18 cellular contexts compared by ENCODE assay signal in genomic region chr12:106062693-106063092, GRCh38.
DNase-seq lines count a peak whose midpoint lies in the region; ATAC-seq, FAIRE-seq and TF ChIP-seq lines count a peak whose summit lies in the region.
"Had no signal": no experiment of that assay in that cellular context is flagged by ENCODE, and none has a peak within 500 bp of the region (broad histone marks: within the 10 kb centered on the region; RNA-seq: fewer than 3 reads in every experiment).

No MANE protein-coding gene starts in this region.

- 52 to 68% methylated on average over 5 of the region's 5 CpGs for WGBS in heart right ventricle, 2 donors

- CTCF ChIA-PET in Panc1 (lab: Charles Lee), result no interaction called here
- CTCF ChIA-PET in endothelial cell of umbilical vein (lab: Charles Lee), result interaction anchor here (1.0 to 1.3 kb wide), 2 partner anchors 8 to 642 kb away, joined by 3 to 4 read pairs; no protein-coding TSS in a partner anchor

- no peak for DNase-seq in heart right ventricle
- no peak for DNase-seq in Right ventricle myocardium superior
- DNase-seq in Panc1 (ENCODE audit: low read depth, low spot score), result no peak
- DNase-seq in endothelial cell of umbilical vein (ENCODE audit: low read depth, low spot score), result peak; percentile 42
- no peak for DNase-seq in activated gamma-delta T cell treated with Interleukin-2 at 50 U/mL for 16 hours
- DNase-seq in iPS-NIHi7 (ENCODE audit: extremely low spot score), result no peak
- DNase-seq in NCI-H774 (lab: John Stamatoyannopoulos, UW), result no peak
- DNase-seq: DND-41, KG1, NCI-H1048, NCI-H446, Peyer's patch, SHP77 treated with DMSO at 0.1 percent for 48 hours had no signal

- intact Hi-C loops in heart right ventricle (cut with DNase I) (loop anchor here in 1 of 10 donors (10.0 kb wide), 1 partner anchor 78 kb away; no protein-coding TSS in a partner anchor), Right ventricle myocardium superior (cut with DNase I) (no loop called here), Panc1 (cut with micrococcal nuclease; ENCODE audit: unreplicated experiment) (no loop called here), endothelial cell of umbilical vein (cut with micrococcal nuclease) (loop anchor here (5.0 kb wide), 1 partner anchor 40 kb away; no protein-coding TSS in a partner anchor)

- TF ChIP-seq CTCF in heart right ventricle (IDR thresholded peaks at IDR 0.05) (no peak), Panc1 (IDR thresholded peaks at IDR 0.05) (no peak), endothelial cell of umbilical vein (IDR thresholded peaks at IDR 0.05; ENCODE audit: extremely low read depth in 1 of 2, insufficient read depth in 1 of 2, low read depth in 1 of 2, low read length in 2 of 2) (no peak)

- H3K27ac ChIP-seq in heart right ventricle (peak overlapping the region in 5 of 10 donors; percentile 11 to 45 (median 33)), Panc1 (ENCODE audit: low read length) (peak overlapping the region; percentile 36; the same call in 1 of the 2 replicates), endothelial cell of umbilical vein (ENCODE audit: insufficient read depth, low read depth, low read length) (no peak overlapping the region)
- H3K27ac ChIP-seq: A549, Peyer's patch had no signal

- H3K4me2 ChIP-seq in endothelial cell of umbilical vein (ENCODE audit: insufficient read depth, low read length), result peak overlapping the region; percentile 37
- H3K4me2 ChIP-seq: A549 had no signal

- peaks cover 0 to 31% (median 16%) of the 10 kb centered on the region in 9 donors for H3K36me3 ChIP-seq in heart right ventricle
- H3K36me3 ChIP-seq in Panc1 (ENCODE audit: control insufficient read depth, insufficient read depth, low read length), result peaks cover 3% of the 10 kb centered on the region; the same call in 1 of the 2 replicates
- H3K36me3 ChIP-seq in endothelial cell of umbilical vein (ENCODE audit: control insufficient read depth in 2 of 2, extremely low read depth in 1 of 2, insufficient read depth in 2 of 2, low read length in 2 of 2), result peaks cover 0 to 19% of the 10 kb centered on the region in 2 experiments
- H3K36me3 ChIP-seq: Peyer's patch had no signal

- H3K79me2 ChIP-seq in endothelial cell of umbilical vein (ENCODE audit: control insufficient read depth, insufficient read depth, low read length), result no peaks in the 10 kb centered on the region

- ATAC-seq in heart right ventricle, result peak in 5 of 8 donors; percentile 11 to 41 (median 19)
- no peak for ATAC-seq in Right ventricle myocardium superior (ENCODE audit: poor library complexity)
- ATAC-seq in Panc1, result no peak
- no peak for ATAC-seq in HG03039 (IDR thresholded peaks at IDR 0.05; ENCODE audit: unreplicated experiment)
- ATAC-seq: A549, HepG2 had no signal

- H3K27me3 ChIP-seq in heart right ventricle, result no peaks in the 10 kb centered on the region
- H3K27me3 ChIP-seq in Panc1 (ENCODE audit: control insufficient read depth, insufficient read depth, low read length), result no peaks in the 10 kb centered on the region
- H3K27me3 ChIP-seq in endothelial cell of umbilical vein (ENCODE audit: control insufficient read depth in 2 of 2, insufficient read depth in 2 of 2, low read length in 2 of 2), result no peaks in the 10 kb centered on the region
- H3K27me3 ChIP-seq: Peyer's patch had no signal

- no peak overlapping the region for H3K9ac ChIP-seq in endothelial cell of umbilical vein (replicated peaks; ENCODE audit: extremely low read depth, insufficient read depth, low read length)

- no peak overlapping the region for H2AFZ ChIP-seq in endothelial cell of umbilical vein (ENCODE audit: low read depth, low read length)

- H3K4me3 ChIP-seq in heart right ventricle (no peak overlapping the region), Panc1 (ENCODE audit: low read depth in 2 of 2, low read length in 2 of 2) (no peak overlapping the region), endothelial cell of umbilical vein (replicated peaks in 1 of 3; ENCODE audit: insufficient read depth in 1 of 3, low read depth in 1 of 3, low read length in 3 of 3) (no peak overlapping the region)
- H3K4me3 ChIP-seq: A549, Peyer's patch had no signal

- dilution Hi-C loops in endothelial cell of umbilical vein (cut with MboI; ENCODE audit: extremely low pct_ligation_motif_present, low sequenced_read_pairs), result no loop called here

- no peaks in the 10 kb centered on the region for H3K9me3 ChIP-seq in heart right ventricle
- no peaks in the 10 kb centered on the region for H3K9me3 ChIP-seq in Panc1 (ENCODE audit: control insufficient read depth, insufficient read depth, low read depth, low read length)
- no peaks in the 10 kb centered on the region for H3K9me3 ChIP-seq in endothelial cell of umbilical vein (replicated peaks; ENCODE audit: control insufficient read depth, insufficient read depth, low read length)
- H3K9me3 ChIP-seq: A549, Peyer's patch had no signal

- H3K4me1 ChIP-seq in heart right ventricle (peaks cover 0 to 57% (median 36%) of the 10 kb centered on the region in 9 donors), Panc1 (ENCODE audit: control insufficient read depth, insufficient read depth, low read length) (peaks cover 3% of the 10 kb centered on the region), endothelial cell of umbilical vein (ENCODE audit: control insufficient read depth, extremely low read depth, insufficient read depth, low read length) (peaks cover 47% of the 10 kb centered on the region)
- H3K4me1 ChIP-seq: Peyer's patch had no signal

- peak; percentile 72 for FAIRE-seq in endothelial cell of umbilical vein (lab: Jason Lieb, UNC)
- FAIRE-seq: A549, GM12892, H1, HepG2 had no signal

- in situ Hi-C loops in Panc1 (cut with HindIII; ENCODE audit: low pct_unique_long_range_greater_than_20kb, low sequenced_read_pairs), result no loop called here

- H3K9me1 ChIP-seq in endothelial cell of umbilical vein (replicated peaks; ENCODE audit: control insufficient read depth, extremely low read depth, insufficient read depth, low read length), result no peaks in the 10 kb centered on the region

- BruUV-seq in Panc1 (replicated peaks; lab: Mats Ljungman, UMichigan) (no TSS peak), endothelial cell of umbilical vein (replicated peaks; lab: Mats Ljungman, UMichigan) (no TSS peak)

- no peaks in the 10 kb centered on the region for H4K20me1 ChIP-seq in endothelial cell of umbilical vein (replicated peaks; ENCODE audit: control insufficient read depth, extremely low read depth, insufficient read depth, low read length)

- POLR2A ChIA-PET in Panc1 (lab: Charles Lee), result no interaction called here
- POLR2A ChIA-PET in endothelial cell of umbilical vein (lab: Charles Lee), result no interaction called here

- no peak for TF ChIP-seq POLR2A in endothelial cell of umbilical vein (IDR thresholded peaks at IDR 0.05; ENCODE audit: low read depth, low read length)

TF ChIP-seq in endothelial cell of umbilical vein, 7 proteins besides CTCF, POLR2A, EP300 and RAD21:
- TF ChIP-seq JUN (IDR thresholded peaks at IDR 0.05; ENCODE audit: borderline replicate concordance, insufficient read depth, insufficient read length, low read depth), result no peak
- peak; percentile 46 for TF ChIP-seq POLR2AphosphoS5 (IDR thresholded peaks at IDR 0.05; ENCODE audit: insufficient read depth, low read depth, low read length)
- TF ChIP-seq GATA2 (IDR thresholded peaks at IDR 0.05; ENCODE audit: insufficient read depth, insufficient read length, low read depth, low read length), result peak; percentile 99
- TF ChIP-seq FOS (IDR thresholded peaks at IDR 0.05; ENCODE audit: borderline replicate concordance, insufficient read depth, low read length), result peak; percentile 55

Comparison
In these comparisons a context has a peak if more than half of its experiments do, and no peak if none do; other contexts are left out.
1. ATAC-seq: peak in heart right ventricle (5 of 8); none in Right ventricle myocardium superior (single experiment), Panc1 (single experiment) and HG03039 (single experiment).